Comparison of ENCODE assay signal across 24 cellular contexts in the genomic region with DNA sequence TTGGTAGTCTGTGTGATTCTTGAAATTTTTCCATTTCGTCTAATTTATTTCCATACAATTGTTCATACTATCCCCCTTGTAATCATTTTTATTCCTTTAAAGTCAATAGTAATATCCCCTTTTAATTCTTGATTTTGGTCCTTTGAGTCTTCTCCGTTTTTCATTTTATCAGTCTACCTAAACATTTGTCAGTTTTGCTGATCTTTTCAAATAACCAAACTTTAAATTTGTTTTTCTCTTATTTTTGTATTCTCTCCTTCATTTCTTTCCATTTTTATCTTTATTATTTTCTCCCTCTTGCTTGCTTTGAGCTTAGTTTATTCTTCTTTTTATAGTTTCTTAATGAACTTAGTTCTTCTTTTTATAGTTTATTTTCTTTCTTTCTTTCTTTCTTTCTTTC. TPM values are rescaled to one million over a fixed set of nuclear protein-coding genes. Genes with fewer than 3 reads are reported as not detected.
DNase-seq lines count a peak whose midpoint lies in the region; ATAC-seq and TF ChIP-seq lines count a peak whose summit lies in the region.
"Had no signal": no experiment of that assay in that cellular context is flagged by ENCODE, and none has a peak within 500 bp of the region (broad histone marks: within the 10 kb centered on the region; RNA-seq: fewer than 3 reads in every experiment).

No MANE protein-coding gene starts in this region.

- H3K4me1 ChIP-seq in CD4-positive, alpha-beta memory T cell (ENCODE audit: insufficient read depth, low read length) = peaks cover 70% of the 10 kb centered on the region
- peaks cover 28% of the 10 kb centered on the region for H3K4me1 ChIP-seq in endodermal cell (ENCODE audit: control insufficient read depth, insufficient read depth, low read length)
- H3K4me1 ChIP-seq in mucosa of descending colon (ENCODE audit: low read depth) = no peaks in the 10 kb centered on the region

- TF ChIP-seq CTCF in endodermal cell (conservative IDR thresholded peaks at IDR 0.05) (no peak), mucosa of descending colon (IDR thresholded peaks at IDR 0.05) (no peak)

- POLR2A ChIA-PET in activated CD4-positive, alpha-beta memory T cell treated with anti-CD3 and anti-CD28 coated beads for 36 hours (lab: Charles Lee) = no interaction called here
- POLR2A ChIA-PET in activated CD4-positive, alpha-beta memory T cell treated with anti-CD3 and anti-CD28 coated beads, Interleukin-2, amount 10 ng/mL, durations not matched to agents 7 days and 5 days (lab: Charles Lee) = interaction anchor here (1.0 to 2.5 kb wide), 4 partner anchors 21 to 55 kb away, joined by 3 to 7 read pairs (median 3); partner anchors contain the start of gene SLAMF1
- POLR2A ChIA-PET in CD4-positive, alpha-beta memory T cell (lab: Charles Lee; ENCODE audit: partially characterized antibody) = interaction anchor here (0.7 to 6.8 kb wide), 4 partner anchors 9 to 39 kb away, joined by 3 to 70 read pairs (median 4); partner anchors contain the start of gene SLAMF1

- no peak for DNase-seq in activated CD4-positive, alpha-beta memory T cell treated with anti-CD3 and anti-CD28 coated beads for 36 hours
- DNase-seq in activated CD4-positive, alpha-beta memory T cell treated with anti-CD3 and anti-CD28 coated beads, Interleukin-2, amount 10 ng/mL, durations not matched to agents 7 days and 5 days = no peak
- no peak for DNase-seq in CD4-positive, alpha-beta memory T cell
- no peak for DNase-seq in activated T-helper 1 cell treated with anti-CD3 and anti-CD28 coated beads, Interleukin-12 subunit alpha, Interleukin-12 subunit beta, Interleukin-2, Interleukin-4 antibody, amounts not matched to agents 30 ng/mL and 10 ng/mL and 1 ng/mL, durations not matched to agents 14 hours and 24 hours and 36 hours (ENCODE audit: low spot score)
- no peak for DNase-seq in endodermal cell
- DNase-seq in mucosa of descending colon = no peak
- DNase-seq: C1 segment of cervical spinal cord; CD8-positive, alpha-beta T cell; DMS 273 treated with DMSO at 0.1 percent for 48 hours; DMS79 treated with DMSO at 0.1 percent for 48 hours; GF-D8; GOT3; HFFc6; KG1; MG63; NCI-H1105 treated with DMSO at 0.1 percent for 48 hours; NCI-H2029; NCI-H446; NCI-H524 treated with DMSO at 0.1 percent for 48 hours; NCI-H774; SIG-M5 had no signal

- H3K4me1 Mint-ChIP-seq in activated CD4-positive, alpha-beta memory T cell treated with anti-CD3 and anti-CD28 coated beads for 36 hours (ENCODE audit: low read depth) = peaks cover 70% of the 10 kb centered on the region
- peaks cover 70% of the 10 kb centered on the region for H3K4me1 Mint-ChIP-seq in activated CD4-positive, alpha-beta memory T cell treated with anti-CD3 and anti-CD28 coated beads, Interleukin-2, amount 10 ng/mL, durations not matched to agents 7 days and 5 days
- H3K4me1 Mint-ChIP-seq in CD4-positive, alpha-beta memory T cell = peaks cover 46 to 63% (median 59%) of the 10 kb centered on the region in 4 donors
- H3K4me1 Mint-ChIP-seq in activated T-helper 1 cell treated with anti-CD3 and anti-CD28 coated beads, Interleukin-12 subunit alpha, Interleukin-12 subunit beta, Interleukin-2, Interleukin-4 antibody, amounts not matched to agents 30 ng/mL and 10 ng/mL and 1 ng/mL, durations not matched to agents 14 hours and 24 hours and 36 hours (ENCODE audit: low read depth) = peaks cover 77% of the 10 kb centered on the region
- peaks cover 22% of the 10 kb centered on the region for H3K4me1 Mint-ChIP-seq in endodermal cell

- peaks cover 12% of the 10 kb centered on the region for H3K36me3 Mint-ChIP-seq in activated CD4-positive, alpha-beta memory T cell treated with anti-CD3 and anti-CD28 coated beads for 36 hours
- peaks cover 41% of the 10 kb centered on the region for H3K36me3 Mint-ChIP-seq in activated CD4-positive, alpha-beta memory T cell treated with anti-CD3 and anti-CD28 coated beads, Interleukin-2, amount 10 ng/mL, durations not matched to agents 7 days and 5 days (ENCODE audit: low read depth)
- H3K36me3 Mint-ChIP-seq in CD4-positive, alpha-beta memory T cell = peaks cover 0 to 13% of the 10 kb centered on the region in 2 donors
- H3K36me3 Mint-ChIP-seq in activated T-helper 1 cell treated with anti-CD3 and anti-CD28 coated beads, Interleukin-12 subunit alpha, Interleukin-12 subunit beta, Interleukin-2, Interleukin-4 antibody, amounts not matched to agents 30 ng/mL and 10 ng/mL and 1 ng/mL, durations not matched to agents 14 hours and 24 hours and 36 hours (ENCODE audit: low read depth) = peaks cover 33% of the 10 kb centered on the region
- H3K36me3 Mint-ChIP-seq in endodermal cell (ENCODE audit: low read depth) = peaks cover 3% of the 10 kb centered on the region

- ATAC-seq in mucosa of descending colon (no peak), GM18502 (IDR thresholded peaks at IDR 0.05; ENCODE audit: poor library complexity, unreplicated experiment) (no peak)
- ATAC-seq: CD8-positive, alpha-beta T cell had no signal

- H3K4me3 Mint-ChIP-seq in activated CD4-positive, alpha-beta memory T cell treated with anti-CD3 and anti-CD28 coated beads for 36 hours = no peak overlapping the region
- no peak overlapping the region for H3K4me3 Mint-ChIP-seq in activated CD4-positive, alpha-beta memory T cell treated with anti-CD3 and anti-CD28 coated beads, Interleukin-2, amount 10 ng/mL, durations not matched to agents 7 days and 5 days
- H3K4me3 Mint-ChIP-seq in CD4-positive, alpha-beta memory T cell = peak overlapping the region in 4 of 8 donors; percentile 2 to 64 (median 24)
- H3K4me3 Mint-ChIP-seq in activated T-helper 1 cell treated with anti-CD3 and anti-CD28 coated beads, Interleukin-12 subunit alpha, Interleukin-12 subunit beta, Interleukin-2, Interleukin-4 antibody, amounts not matched to agents 30 ng/mL and 10 ng/mL and 1 ng/mL, durations not matched to agents 14 hours and 24 hours and 36 hours = no peak overlapping the region
- H3K4me3 Mint-ChIP-seq in endodermal cell = no peak overlapping the region
- H3K4me3 Mint-ChIP-seq: CD8-positive, alpha-beta T cell; HFFc6 had no signal

- no peak overlapping the region for H3K27ac ChIP-seq in CD4-positive, alpha-beta memory T cell (ENCODE audit: low read depth, low read length)
- no peak overlapping the region for H3K27ac ChIP-seq in endodermal cell (ENCODE audit: low read depth, low read length)

- intact Hi-C loops in activated CD4-positive, alpha-beta memory T cell treated with anti-CD3 and anti-CD28 coated beads for 36 hours (cut with micrococcal nuclease) = no loop called here
- intact Hi-C loops in CD4-positive, alpha-beta memory T cell (cut with micrococcal nuclease) = no loop called here
- intact Hi-C loops in activated T-helper 1 cell treated with anti-CD3 and anti-CD28 coated beads, Interleukin-12 subunit alpha, Interleukin-12 subunit beta, Interleukin-2, Interleukin-4 antibody, amounts not matched to agents 30 ng/mL and 10 ng/mL and 1 ng/mL, durations not matched to agents 14 hours and 24 hours and 36 hours (cut with micrococcal nuclease) = no loop called here
- intact Hi-C loops in mucosa of descending colon (cut with DNase I, micrococcal nuclease) = no loop called here

- H3K27ac Mint-ChIP-seq in activated CD4-positive, alpha-beta memory T cell treated with anti-CD3 and anti-CD28 coated beads for 36 hours = peak overlapping the region; percentile 94
- no peak overlapping the region for H3K27ac Mint-ChIP-seq in activated CD4-positive, alpha-beta memory T cell treated with anti-CD3 and anti-CD28 coated beads, Interleukin-2, amount 10 ng/mL, durations not matched to agents 7 days and 5 days
- peak overlapping the region in 4 of 7 donors; percentile 33 to 79 (median 43) for H3K27ac Mint-ChIP-seq in CD4-positive, alpha-beta memory T cell
- peak overlapping the region; percentile 75 for H3K27ac Mint-ChIP-seq in activated T-helper 1 cell treated with anti-CD3 and anti-CD28 coated beads, Interleukin-12 subunit alpha, Interleukin-12 subunit beta, Interleukin-2, Interleukin-4 antibody, amounts not matched to agents 30 ng/mL and 10 ng/mL and 1 ng/mL, durations not matched to agents 14 hours and 24 hours and 36 hours
- no peak overlapping the region for H3K27ac Mint-ChIP-seq in endodermal cell
- H3K27ac Mint-ChIP-seq: CD8-positive, alpha-beta T cell; HFFc6 had no signal

- H3K9ac ChIP-seq in endodermal cell (ENCODE audit: extremely low read depth, low read length, poor library complexity, severe bottlenecking) = no peak overlapping the region

- H3K27me3 Mint-ChIP-seq in activated CD4-positive, alpha-beta memory T cell treated with anti-CD3 and anti-CD28 coated beads for 36 hours = no peaks in the 10 kb centered on the region
- no peaks in the 10 kb centered on the region for H3K27me3 Mint-ChIP-seq in activated CD4-positive, alpha-beta memory T cell treated with anti-CD3 and anti-CD28 coated beads, Interleukin-2, amount 10 ng/mL, durations not matched to agents 7 days and 5 days
- H3K27me3 Mint-ChIP-seq in CD4-positive, alpha-beta memory T cell = no peaks in the 10 kb centered on the region
- H3K27me3 Mint-ChIP-seq in activated T-helper 1 cell treated with anti-CD3 and anti-CD28 coated beads, Interleukin-12 subunit alpha, Interleukin-12 subunit beta, Interleukin-2, Interleukin-4 antibody, amounts not matched to agents 30 ng/mL and 10 ng/mL and 1 ng/mL, durations not matched to agents 14 hours and 24 hours and 36 hours (ENCODE audit: insufficient read depth) = no peaks in the 10 kb centered on the region
- no peaks in the 10 kb centered on the region for H3K27me3 Mint-ChIP-seq in endodermal cell (ENCODE audit: insufficient read depth)

- 96% methylated on average over 2 of the region's 2 CpGs for WGBS in endodermal cell (ENCODE audit: insufficient coverage in 1 of 2, insufficient read length in 1 of 2), 2 experiments

- H3K27me3 ChIP-seq in CD4-positive, alpha-beta memory T cell (ENCODE audit: insufficient read depth, low read length) = no peaks in the 10 kb centered on the region
- no peaks in the 10 kb centered on the region for H3K27me3 ChIP-seq in endodermal cell (ENCODE audit: control insufficient read depth, insufficient read depth, low read length, poor library complexity, severe bottlenecking)

- peaks cover 11% of the 10 kb centered on the region for H3K9me3 Mint-ChIP-seq in activated CD4-positive, alpha-beta memory T cell treated with anti-CD3 and anti-CD28 coated beads for 36 hours
- peaks cover 12% of the 10 kb centered on the region for H3K9me3 Mint-ChIP-seq in activated CD4-positive, alpha-beta memory T cell treated with anti-CD3 and anti-CD28 coated beads, Interleukin-2, amount 10 ng/mL, durations not matched to agents 7 days and 5 days
- no peaks in the 10 kb centered on the region for H3K9me3 Mint-ChIP-seq in CD4-positive, alpha-beta memory T cell
- peaks cover 21% of the 10 kb centered on the region for H3K9me3 Mint-ChIP-seq in activated T-helper 1 cell treated with anti-CD3 and anti-CD28 coated beads, Interleukin-12 subunit alpha, Interleukin-12 subunit beta, Interleukin-2, Interleukin-4 antibody, amounts not matched to agents 30 ng/mL and 10 ng/mL and 1 ng/mL, durations not matched to agents 14 hours and 24 hours and 36 hours
- H3K9me3 Mint-ChIP-seq in endodermal cell = peaks cover 9% of the 10 kb centered on the region
- H3K9me3 Mint-ChIP-seq: CD8-positive, alpha-beta T cell; HFFc6 had no signal

- no peaks in the 10 kb centered on the region for H3K9me3 ChIP-seq in CD4-positive, alpha-beta memory T cell (ENCODE audit: control insufficient read depth in 1 of 2, low read length in 2 of 2)
- peaks cover 24% of the 10 kb centered on the region for H3K9me3 ChIP-seq in endodermal cell (ENCODE audit: control insufficient read depth, low read length)
- no peaks in the 10 kb centered on the region for H3K9me3 ChIP-seq in mucosa of descending colon
- H3K9me3 ChIP-seq: HAP-1 had no signal

- CTCF ChIA-PET in activated CD4-positive, alpha-beta memory T cell treated with anti-CD3 and anti-CD28 coated beads for 36 hours (lab: Charles Lee) = interaction anchor here (0.7 to 1.1 kb wide), 5 partner anchors 13 to 141 kb away, joined by 3 to 4 read pairs (median 3); partner anchors contain the start of gene SLAMF1
- CTCF ChIA-PET in activated CD4-positive, alpha-beta memory T cell treated with anti-CD3 and anti-CD28 coated beads, Interleukin-2, amount 10 ng/mL, durations not matched to agents 7 days and 5 days (lab: Charles Lee) = interaction anchor here (0.7 to 1.5 kb wide), 3 partner anchors 13 to 62 kb away, joined by 3 to 7 read pairs (median 4); no protein-coding TSS in a partner anchor
- CTCF ChIA-PET in CD4-positive, alpha-beta memory T cell (lab: Charles Lee; ENCODE audit: partially characterized antibody) = interaction anchor here (0.8 to 1.9 kb wide), 6 partner anchors 11 to 167 kb away, joined by 3 to 7 read pairs (median 4); no protein-coding TSS in a partner anchor

- H3K4me3 ChIP-seq in CD4-positive, alpha-beta memory T cell (ENCODE audit: low read length in 2 of 2) = no peak overlapping the region
- peak overlapping the region; percentile 52 for H3K4me3 ChIP-seq in endodermal cell (ENCODE audit: low read length)
- H3K4me3 ChIP-seq in mucosa of descending colon = no peak overlapping the region
- H3K4me3 ChIP-seq: HAP-1, MG63 had no signal

- H3K36me3 ChIP-seq in CD4-positive, alpha-beta memory T cell (ENCODE audit: insufficient read depth, low read length) = no peaks in the 10 kb centered on the region
- no peaks in the 10 kb centered on the region for H3K36me3 ChIP-seq in endodermal cell (ENCODE audit: control insufficient read depth, insufficient read depth, low read length)
- no peaks in the 10 kb centered on the region for H3K36me3 ChIP-seq in mucosa of descending colon (ENCODE audit: low read depth)
- H3K36me3 ChIP-seq: HAP-1, MG63 had no signal

RNA-seq across cellular contexts. Expression of gene SLAMF1, which starts 21.1 kb away (rescaled TPM):
- 100 to 1,000 TPM; 166 TPM for total RNA-seq in activated CD4-positive, alpha-beta memory T cell treated with anti-CD3 and anti-CD28 coated beads for 36 hours
- 100 to 1,000 TPM; 106 to 113 TPM for total RNA-seq in activated CD4-positive, alpha-beta memory T cell treated with anti-CD3 and anti-CD28 coated beads, Interleukin-2, amount 10 ng/mL, durations not matched to agents 7 days and 5 days
- 10 to 100 TPM; 59.8 to 59.9 TPM for total RNA-seq in CD4-positive, alpha-beta memory T cell
- 10 to 100 TPM; 21.4 to 62.5 TPM for polyA plus RNA-seq in CD4-positive, alpha-beta memory T cell
- total RNA-seq in activated T-helper 1 cell treated with anti-CD3 and anti-CD28 coated beads, Interleukin-12 subunit alpha, Interleukin-12 subunit beta, Interleukin-2, Interleukin-4 antibody, amounts not matched to agents 30 ng/mL and 10 ng/mL and 1 ng/mL, durations not matched to agents 14 hours and 24 hours and 36 hours = 118 TPM in 2 replicates
- total RNA-seq in endodermal cell (not detected), mucosa of descending colon (1 to 10 TPM; 1.1 to 2.2 (median 1.6) TPM)
- polyA plus RNA-seq in endodermal cell (2013, experiment 1 of 2) = not detected
- polyA plus RNA-seq in endodermal cell (2013, experiment 2 of 2) = not detected
- total RNA-seq: HFFc6 had no signal
- polyA plus RNA-seq: AG04450 had no signal

RNA-seq across cellular contexts. Expression of gene CD48, which starts 43.7 kb away (rescaled TPM):
- total RNA-seq in activated CD4-positive, alpha-beta memory T cell treated with anti-CD3 and anti-CD28 coated beads for 36 hours = 100 to 1,000 TPM; 190 to 194 TPM
- 100 to 1,000 TPM; 403 to 404 TPM for total RNA-seq in activated CD4-positive, alpha-beta memory T cell treated with anti-CD3 and anti-CD28 coated beads, Interleukin-2, amount 10 ng/mL, durations not matched to agents 7 days and 5 days
- 100 to 1,000 TPM; 301 to 329 TPM for total RNA-seq in CD4-positive, alpha-beta memory T cell
- polyA plus RNA-seq in CD4-positive, alpha-beta memory T cell = 100 to 1,000 TPM; 228 to 246 TPM
- total RNA-seq in activated T-helper 1 cell treated with anti-CD3 and anti-CD28 coated beads, Interleukin-12 subunit alpha, Interleukin-12 subunit beta, Interleukin-2, Interleukin-4 antibody, amounts not matched to agents 30 ng/mL and 10 ng/mL and 1 ng/mL, durations not matched to agents 14 hours and 24 hours and 36 hours = 219 and 222 TPM in 2 replicates
- total RNA-seq in endodermal cell (1 to 10 TPM in 1 of 2 donors, under 1 TPM in 1; 0.55 to 1.1 TPM), mucosa of descending colon (1 to 10 TPM; 5.9 to 8.6 (median 6.1) TPM)
- polyA plus RNA-seq in endodermal cell (2013, experiment 1 of 2) = 2.5 TPM
- polyA plus RNA-seq in endodermal cell (2013, experiment 2 of 2) = 3.1 TPM
- total RNA-seq: HFFc6 had no signal
- polyA plus RNA-seq: AG04450 had no signal

Comparison
In these comparisons a context has a peak if more than half of its experiments do, and no peak if none do; other contexts are left out.
1. H3K27ac Mint-ChIP-seq: peak in activated CD4-positive, alpha-beta memory T cell treated with anti-CD3 and anti-CD28 coated beads for 36 hours (single experiment), CD4-positive, alpha-beta memory T cell (4 of 7) and activated T-helper 1 cell treated with anti-CD3 and anti-CD28 coated beads, Interleukin-12 subunit alpha, Interleukin-12 subunit beta, Interleukin-2, Interleukin-4 antibody, amounts not matched to agents 30 ng/mL and 10 ng/mL and 1 ng/mL, durations not matched to agents 14 hours and 24 hours and 36 hours (single experiment); none in activated CD4-positive, alpha-beta memory T cell treated with anti-CD3 and anti-CD28 coated beads, Interleukin-2, amount 10 ng/mL, durations not matched to agents 7 days and 5 days (single experiment) and endodermal cell (single experiment).
2. RNA of gene SLAMF1, which starts 21.1 kb away (total RNA-seq): 166 TPM in activated CD4-positive, alpha-beta memory T cell treated with anti-CD3 and anti-CD28 coated beads for 36 hours, 118 TPM in activated T-helper 1 cell treated with anti-CD3 and anti-CD28 coated beads, Interleukin-12 subunit alpha, Interleukin-12 subunit beta, Interleukin-2, Interleukin-4 antibody, amounts not matched to agents 30 ng/mL and 10 ng/mL and 1 ng/mL, durations not matched to agents 14 hours and 24 hours and 36 hours, 106 to 113 TPM in activated CD4-positive, alpha-beta memory T cell treated with anti-CD3 and anti-CD28 coated beads, Interleukin-2, amount 10 ng/mL, durations not matched to agents 7 days and 5 days and 59.8 to 59.9 TPM in CD4-positive, alpha-beta memory T cell; 1.1 to 2.2 TPM in mucosa of descending colon and not detected in endodermal cell; every median in the first group is over 10 times any median in the second.
3. RNA of gene CD48, which starts 43.7 kb away (total RNA-seq): 403 to 404 TPM in activated CD4-positive, alpha-beta memory T cell treated with anti-CD3 and anti-CD28 coated beads, Interleukin-2, amount 10 ng/mL, durations not matched to agents 7 days and 5 days, 301 to 329 TPM in CD4-positive, alpha-beta memory T cell, 219 to 222 TPM in activated T-helper 1 cell treated with anti-CD3 and anti-CD28 coated beads, Interleukin-12 subunit alpha, Interleukin-12 subunit beta, Interleukin-2, Interleukin-4 antibody, amounts not matched to agents 30 ng/mL and 10 ng/mL and 1 ng/mL, durations not matched to agents 14 hours and 24 hours and 36 hours and 190 to 194 TPM in activated CD4-positive, alpha-beta memory T cell treated with anti-CD3 and anti-CD28 coated beads for 36 hours; 5.9 to 8.6 TPM in mucosa of descending colon and 0.55 to 1.1 TPM in endodermal cell; every median in the first group is over 10 times any median in the second.